In genomic region chr12:22190969-22191368, GRCh38 we compare ENCODE assay signal across 29 cellular contexts.
"Had no signal": no experiment of that assay in that cellular context is flagged by ENCODE, and none has a peak within 500 bp of the region (broad histone marks: within the 10 kb centered on the region; RNA-seq: fewer than 3 reads in every experiment).

No MANE protein-coding gene starts in this region.

- H3K27ac Mint-ChIP-seq: mesothelial cell of epicardium; natural killer cell treated with Interleukin-12 subunit alpha and Interleukin-12 subunit beta and Interleukin-15 and Interleukin-18, amount 100 ng/mL, for 72 hours; stimulated activated naive CD8-positive, alpha-beta T cell treated with anti-CD3 and anti-CD28 coated beads, Interleukin-15, amount 100 ng/mL, for 72 hours had no signal

- H3K36me3 Mint-ChIP-seq: mesothelial cell of epicardium; naive B cell; natural killer cell treated with Interleukin-12 subunit alpha and Interleukin-12 subunit beta and Interleukin-15 and Interleukin-18, amount 100 ng/mL, for 72 hours had no signal

- H3K4me1 ChIP-seq: esophagus muscularis mucosa, foreskin keratinocyte, left lung, lower lobe of right lung, parathyroid adenoma, prostate gland, right atrium auricular region, suprapubic skin, transverse colon, upper lobe of right lung, uterus had no signal

- H3K4me3 Mint-ChIP-seq: mesothelial cell of epicardium; naive B cell; natural killer cell treated with Interleukin-12 subunit alpha and Interleukin-12 subunit beta and Interleukin-15 and Interleukin-18, amount 100 ng/mL, for 72 hours; neural crest cell; stimulated activated naive CD8-positive, alpha-beta T cell treated with anti-CD3 and anti-CD28 coated beads, Interleukin-15, amount 100 ng/mL, for 72 hours had no signal

- H3K27me3 ChIP-seq: esophagus muscularis mucosa, foreskin keratinocyte, left lung, neutrophil, right atrium auricular region, suprapubic skin, transverse colon, upper lobe of right lung, uterus had no signal

- H3K9me3 Mint-ChIP-seq: mesothelial cell of epicardium; naive B cell; natural killer cell treated with Interleukin-12 subunit alpha and Interleukin-12 subunit beta and Interleukin-15 and Interleukin-18, amount 100 ng/mL, for 72 hours; stimulated activated naive CD8-positive, alpha-beta T cell treated with anti-CD3 and anti-CD28 coated beads, Interleukin-15, amount 100 ng/mL, for 72 hours had no signal

- H2AFZ ChIP-seq: parathyroid adenoma had no signal

- H3K27ac ChIP-seq: coronary artery, esophagus muscularis mucosa, foreskin keratinocyte, left lung, lower lobe of right lung, neutrophil, parathyroid adenoma, prostate gland, right atrium auricular region, suprapubic skin, transverse colon, upper lobe of right lung, uterus had no signal

- H3K4me2 ChIP-seq: smooth muscle cell had no signal

- H3K9me3 ChIP-seq: esophagus muscularis mucosa, left lung, lower lobe of right lung, mucosa of descending colon, neutrophil, prostate gland, right atrium auricular region, suprapubic skin, transverse colon, upper lobe of right lung, uterus had no signal

- H3K27me3 Mint-ChIP-seq: stimulated activated naive CD8-positive, alpha-beta T cell treated with anti-CD3 and anti-CD28 coated beads, Interleukin-15, amount 100 ng/mL, for 72 hours had no signal

- H3K4me1 Mint-ChIP-seq: naive B cell; stimulated activated naive CD8-positive, alpha-beta T cell treated with anti-CD3 and anti-CD28 coated beads, Interleukin-15, amount 100 ng/mL, for 72 hours had no signal

- H3K4me3 ChIP-seq: coronary artery, esophagus muscularis mucosa, left lung, lower lobe of right lung, mucosa of descending colon, prostate gland, right atrium auricular region, smooth muscle cell, suprapubic skin, transverse colon, upper lobe of right lung, uterus had no signal

- H3K79me2 ChIP-seq: parathyroid adenoma had no signal

- DNase-seq: dermis blood vessel endothelial cell; effector memory CD4-positive, alpha-beta T cell; foreskin keratinocyte; glutamatergic neuron; left cardiac atrium; left lung; lower lobe of right lung; mucosa of descending colon; naive B cell; stimulated activated CD4-positive, alpha-beta T cell treated with anti-CD3 and anti-CD28 coated beads, Interleukin-12 subunit alpha, Interleukin-12 subunit beta, amount 100 ng/mL, for 4 hours; stimulated activated CD4-positive, alpha-beta T cell treated with anti-CD3 and anti-CD28 coated beads, Interleukin-1b, Interleukin-23, amount 100 ng/mL, for 48 hours; stimulated activated CD4-positive, alpha-beta T cell treated with anti-CD3 and anti-CD28 coated beads, Interleukin-4, amount 100 ng/mL, for 1 hour; stimulated activated CD8-positive, alpha-beta memory T cell treated with anti-CD3 and anti-CD28 coated beads, Interleukin-4, amount 100 ng/mL, for 48 hours; stimulated activated naive CD4-positive, alpha-beta T cell; stimulated activated naive CD8-positive, alpha-beta T cell treated with anti-CD3 and anti-CD28 coated beads, Interleukin-15, amount 100 ng/mL, for 72 hours; transverse colon; upper lobe of right lung; uterus had no signal

- H3K36me3 ChIP-seq: esophagus muscularis mucosa, left lung, lower lobe of right lung, neutrophil, prostate gland, right atrium auricular region, suprapubic skin, transverse colon, upper lobe of right lung, uterus had no signal
